Comparison of ENCODE assay signal across 29 cellular contexts in the genomic region with DNA sequence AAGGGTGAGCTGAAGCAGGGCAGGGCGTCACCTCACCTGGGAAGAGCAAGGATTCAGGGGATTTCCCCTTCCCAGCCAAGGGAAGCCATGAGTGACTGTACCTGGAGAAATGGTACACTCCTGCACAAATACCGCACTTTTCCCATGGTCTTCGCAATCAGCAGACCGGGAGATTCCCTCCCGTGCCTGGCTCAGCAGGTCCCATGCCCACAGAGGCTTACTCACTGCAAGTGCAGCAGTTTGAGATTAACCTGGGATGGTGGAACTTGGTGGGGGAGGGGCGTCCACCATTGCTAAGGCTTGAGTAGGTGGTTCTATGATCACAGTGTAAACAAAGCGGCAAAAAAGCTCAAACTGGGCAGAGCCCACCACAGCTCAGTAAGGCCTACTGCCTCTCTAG. TPM values are rescaled to one million over a fixed set of nuclear protein-coding genes. Genes with fewer than 3 reads are reported as not detected.
A peak's percentile ranks its signal among the peaks of the same experiment; 100 is the strongest.
DNase-seq lines count a peak whose midpoint lies in the region; ATAC-seq, FAIRE-seq and TF ChIP-seq lines count a peak whose summit lies in the region.
"Had no signal": no experiment of that assay in that cellular context is flagged by ENCODE, and none has a peak within 500 bp of the region (broad histone marks: within the 10 kb centered on the region; RNA-seq: fewer than 3 reads in every experiment).

No MANE protein-coding gene starts in this region.

- FAIRE-seq in HepG2 (lab: Jason Lieb, UNC) (no peak), H54 (lab: Jason Lieb, UNC) (no peak)
- FAIRE-seq: GM12878 had no signal

- H3K4me2 ChIP-seq in HepG2 (ENCODE audit: low read depth, low read length): no peak overlapping the region
- H3K4me2 ChIP-seq: BLaER1 treated with 17β-estradiol and CSF1 and Interleukin-3, amounts not matched to agents 10 nM and 100 nM; GM23338; PC-9 had no signal

- BruUV-seq in HepG2 (replicated peaks; lab: Mats Ljungman, UMichigan): no TSS peak

- 94% methylated on average over 7 of the region's 7 CpGs for WGBS in HepG2 (ENCODE audit: low lambda C conversion rate)
- WGBS in right lobe of liver (ENCODE audit: insufficient coverage, low coverage, low lambda C conversion rate, missing lambda C conversion rate): 88% methylated on average over 5 of the region's 7 CpGs
- WGBS in gastroesophageal sphincter (ENCODE audit: low coverage in 1 of 2), 2 donors: 91 to 100% methylated on average over 1 to 4 of the region's 7 CpGs

- in situ Hi-C loops in HepG2 (cut with HindIII; ENCODE audit: extremely low pct_ligation_motif_present, low pct_unique_long_range_greater_than_20kb): no loop called here

- H3K9ac ChIP-seq in HepG2 (ENCODE audit: insufficient read depth, low read depth, low read length): no peak overlapping the region
- H3K9ac ChIP-seq: BLaER1 treated with 17β-estradiol and CSF1 and Interleukin-3, amounts not matched to agents 10 nM and 100 nM had no signal

- no peaks in the 10 kb centered on the region for H3K79me2 ChIP-seq in HepG2 (ENCODE audit: insufficient read depth, low read length)

- H3K27ac ChIP-seq in HepG2 (ENCODE audit: extremely low read length, insufficient read depth, low read length) (no peak overlapping the region), right lobe of liver (no peak overlapping the region), gastroesophageal sphincter (no peak overlapping the region)
- H3K27ac ChIP-seq: BLaER1 treated with 17β-estradiol and CSF1 and Interleukin-3, amounts not matched to agents 10 nM and 100 nM; PC-9; SJSA1 had no signal

- no peaks in the 10 kb centered on the region for H4K20me1 ChIP-seq in HepG2 (ENCODE audit: insufficient read depth, low read length)
- H4K20me1 ChIP-seq: BLaER1 treated with 17β-estradiol and CSF1 and Interleukin-3, amounts not matched to agents 10 nM and 100 nM had no signal

- H3K9me3 Mint-ChIP-seq in activated naive CD8-positive, alpha-beta T cell treated with anti-CD3 and anti-CD28 coated beads, Interleukin-2, amount 50 U/mL, for 24 hours: no peaks in the 10 kb centered on the region
- H3K9me3 Mint-ChIP-seq: CD4-positive, alpha-beta memory T cell had no signal

- ATAC-seq in HepG2 (no peak), right lobe of liver (no peak), gastroesophageal sphincter (no peak)
- ATAC-seq in activated naive CD8-positive, alpha-beta T cell treated with anti-CD3 and anti-CD28 coated beads, Interleukin-2, amount 50 U/mL, for 24 hours: no peak
- ATAC-seq: GM12878, GM23338 had no signal

- no peak overlapping the region for H3K4me3 Mint-ChIP-seq in activated naive CD8-positive, alpha-beta T cell treated with anti-CD3 and anti-CD28 coated beads, Interleukin-2, amount 50 U/mL, for 24 hours
- H3K4me3 Mint-ChIP-seq: CD4-positive, alpha-beta memory T cell; GM23338 had no signal

- H3K4me1 ChIP-seq in HepG2 (ENCODE audit: insufficient read depth, low read length) (peaks cover 41% of the 10 kb centered on the region), right lobe of liver (peaks cover 0 to 36% (median 13%) of the 10 kb centered on the region in 4 donors), gastroesophageal sphincter (no peaks in the 10 kb centered on the region)
- H3K4me1 ChIP-seq: BLaER1 treated with 17β-estradiol and CSF1 and Interleukin-3, amounts not matched to agents 10 nM and 100 nM; Caco-2; HAP-1; SJSA1 had no signal

- no peak overlapping the region for H3K27ac Mint-ChIP-seq in activated naive CD8-positive, alpha-beta T cell treated with anti-CD3 and anti-CD28 coated beads, Interleukin-2, amount 50 U/mL, for 24 hours
- H3K27ac Mint-ChIP-seq: CD4-positive, alpha-beta memory T cell; GM23338 had no signal

- DNase-seq in HepG2 (ENCODE audit: low spot score) (no peak), right lobe of liver (no peak), epithelial cell of esophagus (ENCODE audit: low read depth) (peak; percentile 11), kidney epithelial cell (ENCODE audit: low read depth) (peak; percentile 63), retinal pigment epithelial cell (ENCODE audit: low read depth) (peak; percentile 43), H54 (ENCODE audit: insufficient read length, low spot score) (no peak)
- no peak for DNase-seq in activated naive CD8-positive, alpha-beta T cell treated with anti-CD3 and anti-CD28 coated beads, Interleukin-2, amount 50 U/mL, for 24 hours
- DNase-seq: Caco-2; CD4-positive, alpha-beta memory T cell; DMS 273 treated with DMSO at 0.1 percent for 48 hours; DMS79; EL; GDM1; Kasumi-1; NCI-H1092 treated with DMSO at 0.1 percent for 48 hours; NCI-H1436; NCI-H187 treated with DMSO at 0.1 percent for 48 hours; NCI-H2171 treated with DMSO at 0.1 percent for 48 hours; NCI-H524; NCI-H774; PC-9; Right ventricle myocardium superior; RPMI8226 had no signal

- no peak for TF ChIP-seq EP300 in HepG2 (IDR thresholded peaks at IDR 0.05; ENCODE audit: low read depth in 2 of 2, low read length in 2 of 2)
- TF ChIP-seq EP300 in HepG2 (CRISPR knock-in tag; IDR thresholded peaks at IDR 0.05; ENCODE audit: borderline replicate concordance): no peak
- no peak for TF ChIP-seq EP300 in gastroesophageal sphincter (IDR thresholded peaks at IDR 0.05)

- H3K36me3 ChIP-seq in HepG2 (replicated peaks in 1 of 2; ENCODE audit: control insufficient read depth in 1 of 2, insufficient read depth in 2 of 2, low read length in 2 of 2) (peaks cover 0 to 6% of the 10 kb centered on the region in 2 experiments; a peak in 2 of 5 replicates), right lobe of liver (peaks cover 0 to 7% (median 0%) of the 10 kb centered on the region in 4 donors), kidney epithelial cell (ENCODE audit: control insufficient read depth, insufficient read depth, low read length) (no peaks in the 10 kb centered on the region), gastroesophageal sphincter (peaks cover 0 to 31% of the 10 kb centered on the region in 2 donors)
- H3K36me3 ChIP-seq: HAP-1, SJSA1 had no signal

- no peak overlapping the region for H3K4me3 ChIP-seq in HepG2 (replicated peaks in 1 of 3; ENCODE audit: insufficient read depth in 1 of 3, low read depth in 2 of 3, low read length in 3 of 3)
- no peak overlapping the region for H3K4me3 ChIP-seq in right lobe of liver
- H3K4me3 ChIP-seq in epithelial cell of esophagus (ENCODE audit: low read length): no peak overlapping the region
- no peak overlapping the region for H3K4me3 ChIP-seq in kidney epithelial cell (ENCODE audit: low read depth, low read length)
- no peak overlapping the region for H3K4me3 ChIP-seq in retinal pigment epithelial cell (ENCODE audit: low read length)
- H3K4me3 ChIP-seq in gastroesophageal sphincter: no peak overlapping the region
- H3K4me3 ChIP-seq: BLaER1 treated with 17β-estradiol and CSF1 and Interleukin-3, amounts not matched to agents 10 nM and 100 nM; GM12878; GM23338; HAP-1; PC-9; SJSA1 had no signal

- TF ChIP-seq RAD21 in HepG2 (CRISPR knock-in tag; IDR thresholded peaks at IDR 0.05): no peak

- H3K27me3 ChIP-seq in HepG2 (ENCODE audit: control insufficient read depth in 1 of 2, insufficient read depth in 2 of 2, low read length in 2 of 2) (no peaks in the 10 kb centered on the region), right lobe of liver (no peaks in the 10 kb centered on the region), kidney epithelial cell (ENCODE audit: control insufficient read depth, insufficient read depth, low read length) (no peaks in the 10 kb centered on the region), gastroesophageal sphincter (no peaks in the 10 kb centered on the region)
- H3K27me3 ChIP-seq: BLaER1 treated with 17β-estradiol and CSF1 and Interleukin-3, amounts not matched to agents 10 nM and 100 nM; SJSA1 had no signal

- POLR2A ChIA-PET in HepG2 (lab: Yijun Ruan, JAX): no interaction called here

- H2AFZ ChIP-seq in HepG2 (ENCODE audit: low read length): no peak overlapping the region
- H2AFZ ChIP-seq: GM23338, PC-9 had no signal

- H3K27me3 Mint-ChIP-seq in activated naive CD8-positive, alpha-beta T cell treated with anti-CD3 and anti-CD28 coated beads, Interleukin-2, amount 50 U/mL, for 24 hours: no peaks in the 10 kb centered on the region
- H3K27me3 Mint-ChIP-seq: CD4-positive, alpha-beta memory T cell had no signal

- CTCF ChIA-PET in HepG2 (lab: Yijun Ruan, JAX; ENCODE audit: low intra/inter-chr PET ratio, low total read pairs): no interaction called here

- no peak for TF ChIP-seq POLR2A in HepG2 (IDR thresholded peaks at IDR 0.05; ENCODE audit: insufficient read depth in 1 of 2, low read depth in 2 of 2, low read length in 2 of 2)
- no peak for TF ChIP-seq POLR2A in right lobe of liver (IDR thresholded peaks at IDR 0.05)
- TF ChIP-seq POLR2A in gastroesophageal sphincter (IDR thresholded peaks at IDR 0.05): no peak
- TF ChIP-seq POLR2A in H54 (IDR thresholded peaks at IDR 0.05; ENCODE audit: low read depth, low read length): no peak

- H3K36me3 Mint-ChIP-seq in activated naive CD8-positive, alpha-beta T cell treated with anti-CD3 and anti-CD28 coated beads, Interleukin-2, amount 50 U/mL, for 24 hours (ENCODE audit: low read depth): no peaks in the 10 kb centered on the region

- intact Hi-C loops in HepG2 (cut with micrococcal nuclease; ENCODE audit: unreplicated experiment) (no loop called here), right lobe of liver (cut with DNase I) (no loop called here)

- TF ChIP-seq CTCF in HepG2 (CRISPR knock-in tag; IDR thresholded peaks at IDR 0.05) (no peak), right lobe of liver (IDR thresholded peaks at IDR 0.05) (no peak), epithelial cell of esophagus (IDR thresholded peaks at IDR 0.05; ENCODE audit: insufficient read depth, low read depth, low read length, missing control alignments) (no peak), kidney epithelial cell (IDR thresholded peaks at IDR 0.05; ENCODE audit: insufficient read depth, low read length, poor library complexity, severe bottlenecking) (no peak), retinal pigment epithelial cell (conservative IDR thresholded peaks at IDR 0.05; ENCODE audit: low read depth, low read length) (no peak), gastroesophageal sphincter (IDR thresholded peaks at IDR 0.05) (no peak)

- peaks cover 10% of the 10 kb centered on the region for H3K4me1 Mint-ChIP-seq in activated naive CD8-positive, alpha-beta T cell treated with anti-CD3 and anti-CD28 coated beads, Interleukin-2, amount 50 U/mL, for 24 hours
- H3K4me1 Mint-ChIP-seq: GM23338 had no signal

- H3K9me3 ChIP-seq in HepG2 (ENCODE audit: low read length): no peaks in the 10 kb centered on the region
- H3K9me3 ChIP-seq in right lobe of liver: no peaks in the 10 kb centered on the region
- H3K9me3 ChIP-seq in gastroesophageal sphincter: no peaks in the 10 kb centered on the region
- H3K9me3 ChIP-seq: Caco-2, HAP-1, SJSA1 had no signal

RNA-seq across cellular contexts. Expression of a gene that starts 11.0 kb away (rescaled TPM):
- total RNA-seq in HepG2 (2016; rRNA removed; fragmentation: Illumina TruSeq; extraction: Trizol): 45.1 and 49.4 TPM in 2 replicates
- 15.8 and 17.4 TPM in 2 replicates for total RNA-seq in HepG2 (2016; cell fraction: cytosol; rRNA removed; fragmentation: Illumina TruSeq; extraction: Trizol; ENCODE audit: low read depth)
- 42.9 and 43.7 TPM in 2 replicates for total RNA-seq in HepG2 (2016; cell fraction: insoluble cytoplasmic fraction; rRNA removed; fragmentation: Illumina TruSeq; extraction: Trizol)
- 15.2 and 18.0 TPM in 2 replicates for total RNA-seq in HepG2 (2016; cell fraction: membrane; rRNA removed; fragmentation: Illumina TruSeq; extraction: Trizol)
- 19.7 and 22.2 TPM in 2 replicates for total RNA-seq in HepG2 (2016; cell fraction: nucleus; rRNA removed; fragmentation: Illumina TruSeq; extraction: Trizol)
- polyA plus RNA-seq in HepG2 (2011; rRNA removed): 23.9 and 25.0 TPM in 2 replicates
- 35.5 and 38.0 TPM in 2 replicates for polyA plus RNA-seq in HepG2 (2011; cell fraction: cytosol; rRNA removed)
- 29.3 and 34.3 TPM in 2 replicates for polyA plus RNA-seq in HepG2 (2011; cell fraction: nucleus; rRNA removed)
- 33.9 and 38.4 TPM in 2 replicates for polyA plus RNA-seq in HepG2 (2012)
- polyA plus RNA-seq in HepG2 (2016; cell fraction: cytosol; fragmentation: Illumina TruSeq; extraction: Trizol; ENCODE audit: low read depth): 13.9 and 14.7 TPM in 2 replicates
- polyA plus RNA-seq in HepG2 (2016; cell fraction: insoluble cytoplasmic fraction; fragmentation: Illumina TruSeq; extraction: Trizol; ENCODE audit: low read depth): 59.7 and 60.2 TPM in 2 replicates
- polyA plus RNA-seq in HepG2 (2016; cell fraction: membrane; fragmentation: Illumina TruSeq; extraction: Trizol; ENCODE audit: low read depth): 15.8 and 16.6 TPM in 2 replicates
- 35.6 and 46.5 TPM in 2 replicates for polyA plus RNA-seq in HepG2 (2016; cell fraction: nucleus; fragmentation: Illumina TruSeq; extraction: Trizol; ENCODE audit: insufficient read depth, low read depth)
- polyA minus RNA-seq in HepG2 (2011; rRNA and poly(A)+ RNA removed; ENCODE audit: low replicate concordance): 19.9 and 41.3 TPM in 2 replicates
- 10.0 and 12.1 TPM in 2 replicates for polyA minus RNA-seq in HepG2 (2011; cell fraction: cytosol; rRNA and poly(A)+ RNA removed)
- polyA minus RNA-seq in HepG2 (2011; cell fraction: nucleus; rRNA and poly(A)+ RNA removed): 9.8 and 13.7 TPM in 2 replicates
- total RNA-seq in right lobe of liver: 10 to 100 TPM; 30.5 to 82.5 (median 45.1) TPM
- 25.0 and 36.4 TPM in 2 replicates for total RNA-seq in kidney epithelial cell
- total RNA-seq in gastroesophageal sphincter: 10 to 100 TPM; 30.4 to 55.9 (median 37.1) TPM

RNA-seq across cellular contexts. Expression of a gene that starts 46.1 kb away (rescaled TPM):
- 38.2 and 40.0 TPM in 2 replicates for total RNA-seq in HepG2 (2016; rRNA removed; fragmentation: Illumina TruSeq; extraction: Trizol)
- 10.7 and 12.6 TPM in 2 replicates for total RNA-seq in HepG2 (2016; cell fraction: cytosol; rRNA removed; fragmentation: Illumina TruSeq; extraction: Trizol; ENCODE audit: low read depth)
- total RNA-seq in HepG2 (2016; cell fraction: insoluble cytoplasmic fraction; rRNA removed; fragmentation: Illumina TruSeq; extraction: Trizol): 37.5 and 39.4 TPM in 2 replicates
- 19.6 and 20.4 TPM in 2 replicates for total RNA-seq in HepG2 (2016; cell fraction: membrane; rRNA removed; fragmentation: Illumina TruSeq; extraction: Trizol)
- total RNA-seq in HepG2 (2016; cell fraction: nucleus; rRNA removed; fragmentation: Illumina TruSeq; extraction: Trizol): 18.4 and 18.8 TPM in 2 replicates
- 24.7 and 24.8 TPM in 2 replicates for polyA plus RNA-seq in HepG2 (2011; rRNA removed)
- polyA plus RNA-seq in HepG2 (2011; cell fraction: cytosol; rRNA removed): 15.5 and 22.3 TPM in 2 replicates
- 19.3 and 24.1 TPM in 2 replicates for polyA plus RNA-seq in HepG2 (2011; cell fraction: nucleus; rRNA removed)
- polyA plus RNA-seq in HepG2 (2012): 25.5 and 32.5 TPM in 2 replicates
- polyA plus RNA-seq in HepG2 (2016; cell fraction: cytosol; fragmentation: Illumina TruSeq; extraction: Trizol; ENCODE audit: low read depth): 12.3 and 12.4 TPM in 2 replicates
- polyA plus RNA-seq in HepG2 (2016; cell fraction: insoluble cytoplasmic fraction; fragmentation: Illumina TruSeq; extraction: Trizol; ENCODE audit: low read depth): 50.1 and 54.3 TPM in 2 replicates
- 19.3 and 20.8 TPM in 2 replicates for polyA plus RNA-seq in HepG2 (2016; cell fraction: membrane; fragmentation: Illumina TruSeq; extraction: Trizol; ENCODE audit: low read depth)
- 39.6 and 44.6 TPM in 2 replicates for polyA plus RNA-seq in HepG2 (2016; cell fraction: nucleus; fragmentation: Illumina TruSeq; extraction: Trizol; ENCODE audit: insufficient read depth, low read depth)
- 7.3 and 27.3 TPM in 2 replicates for polyA minus RNA-seq in HepG2 (2011; rRNA and poly(A)+ RNA removed; ENCODE audit: low replicate concordance)
- 10.4 and 11.1 TPM in 2 replicates for polyA minus RNA-seq in HepG2 (2011; cell fraction: cytosol; rRNA and poly(A)+ RNA removed)
- 10.9 and 11.7 TPM in 2 replicates for polyA minus RNA-seq in HepG2 (2011; cell fraction: nucleus; rRNA and poly(A)+ RNA removed)
- total RNA-seq in right lobe of liver: 10 to 100 TPM; 17.7 to 53.6 (median 32.3) TPM
- 6.4 and 16.7 TPM in 2 replicates for total RNA-seq in kidney epithelial cell
- total RNA-seq in gastroesophageal sphincter: 10 to 100 TPM in 3 of 4 donors, 1 to 10 TPM in 1; 5.9 to 25.3 (median 16.7) TPM

Comparison
In these comparisons a context has a peak if more than half of its experiments do, and no peak if none do; other contexts are left out.
1. DNase-seq: peak in epithelial cell of esophagus (single experiment), kidney epithelial cell (single experiment) and retinal pigment epithelial cell (single experiment); none in HepG2 (single experiment), right lobe of liver (0 of 3), activated naive CD8-positive, alpha-beta T cell treated with anti-CD3 and anti-CD28 coated beads, Interleukin-2, amount 50 U/mL, for 24 hours (single experiment) and H54 (single experiment).